ENCODE assay signal across 8 cellular contexts in genomic region chr1:75725256-75725655, GRCh38. TPM values are rescaled to one million over a fixed set of nuclear protein-coding genes. Genes with fewer than 3 reads are reported as not detected.
DNase-seq lines count a peak whose midpoint lies in the region; ATAC-seq and TF ChIP-seq lines count a peak whose summit lies in the region.

No MANE protein-coding gene starts in this region.

- ATAC-seq in foreskin keratinocyte (no peak), gastrocnemius medialis (no peak), HG03139 (IDR thresholded peaks at IDR 0.05; ENCODE audit: unreplicated experiment) (no peak), HG03469 (IDR thresholded peaks at IDR 0.05; ENCODE audit: unreplicated experiment) (no peak)

- H3K27ac ChIP-seq in VCaP (peak overlapping the region; percentile 91), foreskin keratinocyte (peak overlapping the region; percentile 52), gastrocnemius medialis (peak overlapping the region; percentile 87 to 95 (median 90))

- no peaks in the 10 kb centered on the region for H3K36me3 ChIP-seq in gastrocnemius medialis

- H3K4me1 ChIP-seq in foreskin keratinocyte (peaks cover 15% of the 10 kb centered on the region), gastrocnemius medialis (peaks cover 27 to 38% of the 10 kb centered on the region in 2 donors)

- DNase-seq in NCI-H146 (lab: John Stamatoyannopoulos, UW) (peak; percentile 0), NCI-H146 treated with DMSO at 0.1 percent for 48 hours (lab: John Stamatoyannopoulos, UW; ENCODE audit: unreplicated experiment) (no peak), foreskin keratinocyte (no peak), gastrocnemius medialis (no peak), SHP77 treated with DMSO at 0.1 percent for 48 hours (lab: John Stamatoyannopoulos, UW) (no peak)

- TF ChIP-seq POLR2A in gastrocnemius medialis (IDR thresholded peaks at IDR 0.05): no peak

- no peak for TF ChIP-seq CTCF in VCaP (conservative IDR thresholded peaks at IDR 0.05)
- no peak for TF ChIP-seq CTCF in foreskin keratinocyte (conservative IDR thresholded peaks at IDR 0.05)
- no peak for TF ChIP-seq CTCF in gastrocnemius medialis (IDR thresholded peaks at IDR 0.05 in 4 of 5, conservative IDR thresholded peaks at IDR 0.05 in 1 of 5)

- intact Hi-C loops in gastrocnemius medialis (cut with DNase I; ENCODE audit: low total_unique reads): loop anchor here (10.0 kb wide), 1 partner anchor 1530 kb away; the partner anchor contains the start of genes FPGT and LRRIQ3

- in situ Hi-C loops in gastrocnemius medialis (cut with MboI; ENCODE audit: low sequenced_read_pairs in 4 of 4): loop anchor here in 2 of 4 donors (5.0 to 10.0 kb wide), 2 partner anchors 60 to 62 kb away; partner anchors contain the start of gene RABGGTB (in 2 of the 2)

- peak overlapping the region; percentile 70 to 93 (median 85) for H3K4me3 ChIP-seq in gastrocnemius medialis

- H3K27me3 ChIP-seq in foreskin keratinocyte (no peaks in the 10 kb centered on the region), gastrocnemius medialis (no peaks in the 10 kb centered on the region)

- no peaks in the 10 kb centered on the region for H3K9me3 ChIP-seq in gastrocnemius medialis

RNA-seq across cellular contexts. Expression of gene ACADM, which starts 0.7 kb away (rescaled TPM):
- total RNA-seq in foreskin keratinocyte (36.3 and 37.2 TPM in 2 replicates), gastrocnemius medialis (100 to 1,000 TPM in 2 of 4 donors, 10 to 100 TPM in 2; 92.4 to 128 (median 111) TPM)
- 16.3 and 19.6 TPM in 2 replicates for polyA plus RNA-seq in foreskin keratinocyte
